Comparison of ENCODE assay signal across 8 cellular contexts in genomic region chr12:113358381-113359132, GRCh38. TPM values are rescaled to one million over a fixed set of nuclear protein-coding genes. Genes with fewer than 3 reads are reported as not detected.
DNase-seq lines count a peak whose midpoint lies in the region; ATAC-seq and TF ChIP-seq lines count a peak whose summit lies in the region.

TSS of gene PLBD2 (plus strand) at chr12:113358587. CDS start at chr12:113358601, 14 bp downstream.

- H3K4me2 ChIP-seq in DND-41 (ENCODE audit: insufficient read depth, low read length) (peak within 1 kb of the TSS; percentile 77), KMS-11 (peak within 1 kb of the TSS; percentile 63)

- H3K36me3 ChIP-seq in DND-41 (ENCODE audit: insufficient read depth, low read length) (no peaks in the 10 kb centered on the region), KMS-11 (ENCODE audit: insufficient read depth) (no peaks in the 10 kb centered on the region)

- no peaks in the 10 kb centered on the region for H3K9me3 Mint-ChIP-seq in naive thymus-derived CD8-positive, alpha-beta T cell
- H3K9me3 Mint-ChIP-seq in stimulated activated naive B cell treated with anti-CD40 and anti-IgM and Interleukin-4, amounts not matched to agents 10 μg/mL and 1 μg/mL and 100 μg/mL, for 72 hours = no peaks in the 10 kb centered on the region

- H3K27ac ChIP-seq in DND-41 (ENCODE audit: low read length) = peak within 1 kb of the TSS; percentile 59
- H3K27ac ChIP-seq in KMS-11 = no peak within 1 kb of the TSS

- H3K4me1 ChIP-seq in DND-41 (ENCODE audit: insufficient read depth, low read length) = peaks cover 23% of the 10 kb centered on the region
- no peaks in the 10 kb centered on the region for H3K4me1 ChIP-seq in KMS-11 (ENCODE audit: low read depth, poor library complexity, severe bottlenecking)

- H3K27ac Mint-ChIP-seq in naive thymus-derived CD8-positive, alpha-beta T cell = peak within 1 kb of the TSS; percentile 81 to 97 (median 96)
- H3K27ac Mint-ChIP-seq in stimulated activated naive B cell treated with anti-CD40 and anti-IgM and Interleukin-4, amounts not matched to agents 10 μg/mL and 1 μg/mL and 100 μg/mL, for 72 hours = peak within 1 kb of the TSS; percentile 91

- DNase-seq in DND-41 (peak; percentile 94), RPMI8226 (peak; percentile 96), fibroblast of gingiva (ENCODE audit: low read depth) (peak; percentile 93)
- DNase-seq in activated T-helper 1 cell treated with anti-CD3 and anti-CD28 coated beads, Interleukin-2, amount 50 U/mL, for 16 hours (ENCODE audit: low read depth in 1 of 2, low spot score in 1 of 2) = peak; percentile 88 to 90
- DNase-seq in naive thymus-derived CD8-positive, alpha-beta T cell = peak; percentile 84 to 98 (median 94)
- DNase-seq in stimulated activated naive B cell treated with anti-CD40 and anti-IgM and Interleukin-4, amounts not matched to agents 10 μg/mL and 1 μg/mL and 100 μg/mL, for 72 hours = peak; percentile 92

- TF ChIP-seq CTCF in DND-41 (IDR thresholded peaks at IDR 0.05; ENCODE audit: borderline replicate concordance, extremely low read depth, low read length, poor library complexity, severe bottlenecking) = peak; percentile 12
- TF ChIP-seq CTCF in KMS-11 (conservative IDR thresholded peaks at IDR 0.05; ENCODE audit: low read depth, low read length) = no peak

- H3K27me3 ChIP-seq in DND-41 (ENCODE audit: insufficient read depth, low read length, poor library complexity) (no peaks in the 10 kb centered on the region), KMS-11 (ENCODE audit: insufficient read depth, low read depth) (no peaks in the 10 kb centered on the region)

- no peaks in the 10 kb centered on the region for H3K9me3 ChIP-seq in DND-41 (ENCODE audit: insufficient read depth, low read length, severe bottlenecking)

- POLR2A ChIA-PET in naive thymus-derived CD8-positive, alpha-beta T cell (lab: Charles Lee) = interaction anchor here (0.7 to 1.6 kb wide), 3 partner anchors 24 to 73 kb away, joined by 3 to 6 read pairs (median 4); partner anchors contain the start of gene SLC8B1

- H2AFZ ChIP-seq in DND-41 (ENCODE audit: low read depth, low read length) (peak within 1 kb of the TSS; percentile 88), KMS-11 (ENCODE audit: low read depth) (peak within 1 kb of the TSS; percentile 69)

- peaks cover 0 to 1% (median 0%) of the 10 kb centered on the region in 5 donors for H3K27me3 Mint-ChIP-seq in naive thymus-derived CD8-positive, alpha-beta T cell
- H3K27me3 Mint-ChIP-seq in stimulated activated naive B cell treated with anti-CD40 and anti-IgM and Interleukin-4, amounts not matched to agents 10 μg/mL and 1 μg/mL and 100 μg/mL, for 72 hours = peaks cover 0 to 3% of the 10 kb centered on the region in 2 donors

- H3K9ac ChIP-seq in DND-41 (ENCODE audit: low read depth, low read length) = peak within 1 kb of the TSS; percentile 55
- peak within 1 kb of the TSS; percentile 49; the same call in 1 of the 2 replicates for H3K9ac ChIP-seq in KMS-11

- H4K20me1 ChIP-seq in DND-41 (ENCODE audit: insufficient read depth, low read length) (no peaks in the 10 kb centered on the region), KMS-11 (ENCODE audit: insufficient read depth) (no peaks in the 10 kb centered on the region)

- H3K4me3 Mint-ChIP-seq in naive thymus-derived CD8-positive, alpha-beta T cell = peak within 1 kb of the TSS; percentile 81 to 95 (median 90)
- H3K4me3 Mint-ChIP-seq in stimulated activated naive B cell treated with anti-CD40 and anti-IgM and Interleukin-4, amounts not matched to agents 10 μg/mL and 1 μg/mL and 100 μg/mL, for 72 hours = peak within 1 kb of the TSS; percentile 84 to 92

- H3K36me3 Mint-ChIP-seq in naive thymus-derived CD8-positive, alpha-beta T cell = no peaks in the 10 kb centered on the region
- peaks cover 6 to 9% of the 10 kb centered on the region in 2 donors for H3K36me3 Mint-ChIP-seq in stimulated activated naive B cell treated with anti-CD40 and anti-IgM and Interleukin-4, amounts not matched to agents 10 μg/mL and 1 μg/mL and 100 μg/mL, for 72 hours

- H3K79me2 ChIP-seq in DND-41 (ENCODE audit: insufficient read depth, low read length) = no peaks in the 10 kb centered on the region
- H3K79me2 ChIP-seq in KMS-11 (ENCODE audit: insufficient read depth, low read depth) = no peaks in the 10 kb centered on the region

- H3K4me1 Mint-ChIP-seq in naive thymus-derived CD8-positive, alpha-beta T cell = peaks cover 12 to 24% (median 23%) of the 10 kb centered on the region in 4 donors
- H3K4me1 Mint-ChIP-seq in stimulated activated naive B cell treated with anti-CD40 and anti-IgM and Interleukin-4, amounts not matched to agents 10 μg/mL and 1 μg/mL and 100 μg/mL, for 72 hours = peaks cover 18 to 20% of the 10 kb centered on the region in 2 donors

- ATAC-seq in DND-41 (ENCODE audit: insufficient read depth, low read depth) (peak; percentile 94), GM21786 (IDR thresholded peaks at IDR 0.05; ENCODE audit: unreplicated experiment) (peak; percentile 83)
- peak; percentile 93 to 94 for ATAC-seq in naive thymus-derived CD8-positive, alpha-beta T cell
- peak; percentile 91 to 93 for ATAC-seq in stimulated activated naive B cell treated with anti-CD40 and anti-IgM and Interleukin-4, amounts not matched to agents 10 μg/mL and 1 μg/mL and 100 μg/mL, for 72 hours (replicated peaks)

- peak within 1 kb of the TSS in 1 of 2 experiments; percentile 59; a peak in 3 of 4 replicates for H3K4me3 ChIP-seq in DND-41 (ENCODE audit: low read depth in 1 of 2, low read length in 2 of 2)
- H3K4me3 ChIP-seq in KMS-11 (IDR thresholded peaks at IDR 0.05; ENCODE audit: insufficient read depth, low read depth, low read length) = no peak within 1 kb of the TSS

RNA-seq across cellular contexts. Expression of gene PLBD2, which starts in this region (rescaled TPM):
- total RNA-seq in naive thymus-derived CD8-positive, alpha-beta T cell = 10 to 100 TPM in 1 of 2 experiments, 1 to 10 TPM in 1; 9.7 to 13.1 TPM
- 1 to 10 TPM; 5.1 to 9.4 (median 5.5) TPM for polyA plus RNA-seq in naive thymus-derived CD8-positive, alpha-beta T cell
